Comparison of ENCODE assay signal across 21 cellular contexts in the genomic region with DNA sequence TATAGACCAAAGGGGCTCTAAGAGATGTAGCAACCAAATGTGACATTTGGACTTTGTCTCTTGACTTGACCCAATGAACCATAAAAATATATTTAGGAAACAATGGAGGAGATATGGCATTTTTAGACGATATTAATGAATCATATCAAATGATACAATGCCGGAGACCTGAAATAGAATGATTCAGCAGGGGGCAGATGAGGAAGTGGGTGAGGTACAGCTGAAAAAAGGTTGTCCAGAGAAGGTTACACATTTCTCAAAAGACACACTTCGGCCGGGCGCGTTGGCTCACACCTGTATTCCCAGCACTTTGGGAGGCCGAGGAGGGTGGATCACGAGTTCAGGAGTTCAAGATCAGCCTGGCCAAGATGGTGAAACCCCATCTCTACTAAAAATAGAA.
"Had no signal": no experiment of that assay in that cellular context is flagged by ENCODE, and none has a peak within 500 bp of the region (broad histone marks: within the 10 kb centered on the region; RNA-seq: fewer than 3 reads in every experiment).

No MANE protein-coding gene starts in this region.

- H3K27ac ChIP-seq: esophagus squamous epithelium, lower lobe of right lung, parathyroid adenoma, upper lobe of right lung, VCaP had no signal

- ATAC-seq: left colon, lower lobe of right lung, natural killer cell, sciatic nerve, upper lobe of right lung had no signal

- H3K4me3 Mint-ChIP-seq: natural killer cell had no signal

- H3K27me3 ChIP-seq: esophagus squamous epithelium, upper lobe of right lung had no signal

- DNase-seq: activated CD4-positive, alpha-beta T cell treated with anti-CD3 and anti-CD28 coated beads, Interleukin-2, amount 50 U/mL, for 1 hour; activated CD4-positive, CD25-positive, alpha-beta regulatory T cell treated with anti-CD3 and anti-CD28 coated beads, Interleukin-2, amount 50 U/mL, for 72 hours; activated CD8-positive, alpha-beta memory T cell treated with anti-CD3 and anti-CD28 coated beads for 24 hours; activated CD8-positive, alpha-beta memory T cell treated with anti-CD3 and anti-CD28 coated beads, Interleukin-2, amount 50 U/mL, for 48 hours; activated effector memory CD4-positive, alpha-beta T cell treated with anti-CD3 and anti-CD28 coated beads, Interleukin-2, amount 50 U/mL, for 16 hours; activated naive CD4-positive, alpha-beta T cell treated with anti-CD3 and anti-CD28 coated beads, Interleukin-2, amount 50 U/mL, for 16 hours; activated T-cell treated with anti-CD3 and anti-CD28 coated beads, Interleukin-2, amount 50 U/mL, for 48 hours; effector CD8-positive, alpha-beta T cell; esophagus squamous epithelium; left colon; lower lobe of right lung; natural killer cell; stimulated activated CD4-positive, alpha-beta T cell treated with anti-CD3 and anti-CD28 coated beads, Interleukin-4, amount 100 ng/mL, for 24 hours; stimulated activated naive CD4-positive, alpha-beta T cell; T1000; upper lobe of right lung had no signal

- H3K36me3 ChIP-seq: esophagus squamous epithelium, lower lobe of right lung, upper lobe of right lung had no signal

- H3K4me3 ChIP-seq: esophagus squamous epithelium, lower lobe of right lung, smooth muscle cell, upper lobe of right lung had no signal

- H3K4me2 ChIP-seq: smooth muscle cell had no signal

- H3K27ac Mint-ChIP-seq: natural killer cell had no signal

- H3K9me3 Mint-ChIP-seq: natural killer cell had no signal

- FAIRE-seq: astrocyte had no signal

- H3K79me2 ChIP-seq: parathyroid adenoma had no signal

- H3K9me3 ChIP-seq: esophagus squamous epithelium, lower lobe of right lung, upper lobe of right lung had no signal

- H3K4me1 ChIP-seq: lower lobe of right lung, parathyroid adenoma, upper lobe of right lung had no signal

- H3K9ac ChIP-seq: parathyroid adenoma had no signal

- H2AFZ ChIP-seq: parathyroid adenoma had no signal

- H3K36me3 Mint-ChIP-seq: natural killer cell had no signal
